Comparison of ENCODE assay signal across 14 cellular contexts in the genomic region with DNA sequence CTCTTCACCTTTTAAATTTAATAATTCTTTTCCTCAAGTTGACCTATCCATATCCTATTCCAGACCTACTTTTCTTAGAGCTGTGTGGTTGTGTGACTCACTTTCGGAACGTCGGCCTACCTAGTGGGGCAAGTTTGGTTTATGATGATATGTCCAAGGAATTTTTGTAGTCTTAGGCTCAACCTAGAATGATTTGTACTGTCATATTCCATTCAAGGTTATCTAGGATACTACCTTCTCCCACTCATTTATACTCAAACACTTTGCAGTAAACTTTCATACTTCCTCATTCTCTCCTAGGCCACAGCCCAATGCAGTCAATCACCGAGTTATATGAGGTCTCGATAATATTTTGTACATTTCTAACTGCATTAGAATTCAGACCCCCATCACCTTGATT.
DNase-seq lines count a peak whose midpoint lies in the region; ATAC-seq, FAIRE-seq and TF ChIP-seq lines count a peak whose summit lies in the region.
"Had no signal": no experiment of that assay in that cellular context is flagged by ENCODE, and none has a peak within 500 bp of the region (broad histone marks: within the 10 kb centered on the region; RNA-seq: fewer than 3 reads in every experiment).

No MANE protein-coding gene starts in this region.

- peaks cover 74% of the 10 kb centered on the region for H3K4me1 Mint-ChIP-seq in activated T-helper 17 cell treated with anti-CD3 and anti-CD28 coated beads, Interleukin-2, amount 50 U/mL, for 72 hours

- dilution Hi-C loops in keratinocyte (cut with MboI; ENCODE audit: extremely low pct_ligation_motif_present, low sequenced_read_pairs): no loop called here

- no peaks in the 10 kb centered on the region for H3K9me1 ChIP-seq in keratinocyte (ENCODE audit: control insufficient read depth, extremely low read depth, insufficient read depth, low read length)

- 34 to 70% methylated on average over 5 of the region's 5 CpGs for WGBS in sigmoid colon, 2 donors

- no peaks in the 10 kb centered on the region for H3K9me3 Mint-ChIP-seq in activated T-helper 17 cell treated with anti-CD3 and anti-CD28 coated beads, Interleukin-2, amount 50 U/mL, for 72 hours
- H3K9me3 Mint-ChIP-seq: brain had no signal

- peaks cover 3% of the 10 kb centered on the region for H3K79me2 ChIP-seq in keratinocyte (ENCODE audit: control insufficient read depth, insufficient read depth, low read length)

- TF ChIP-seq POLR2A in GM12892 (IDR thresholded peaks at IDR 0.05; ENCODE audit: low read depth, low read length) (no peak), sigmoid colon (IDR thresholded peaks at IDR 0.05) (no peak)

- H3K4me1 ChIP-seq in keratinocyte (ENCODE audit: control insufficient read depth, extremely low read depth, insufficient read depth, low read length) (peaks cover 31% of the 10 kb centered on the region), sigmoid colon (peaks cover 0 to 66% (median 54%) of the 10 kb centered on the region in 4 donors)

- H3K9me3 ChIP-seq in keratinocyte (ENCODE audit: control insufficient read depth, low read depth, low read length) (no peaks in the 10 kb centered on the region), sigmoid colon (no peaks in the 10 kb centered on the region)

- peaks cover 89% of the 10 kb centered on the region for H3K36me3 Mint-ChIP-seq in activated T-helper 17 cell treated with anti-CD3 and anti-CD28 coated beads, Interleukin-2, amount 50 U/mL, for 72 hours (ENCODE audit: low read depth)

- no peak for ATAC-seq in activated T-helper 17 cell treated with anti-CD3 and anti-CD28 coated beads, Interleukin-2, amount 50 U/mL, for 72 hours (replicated peaks)
- ATAC-seq in GM21529 (IDR thresholded peaks at IDR 0.05; ENCODE audit: unreplicated experiment) (no peak), GM19351 (IDR thresholded peaks at IDR 0.05; ENCODE audit: unreplicated experiment) (no peak)

- FAIRE-seq in GM12892 (lab: Jason Lieb, UNC) (peak; percentile 17), keratinocyte (lab: Jason Lieb, UNC) (peak; percentile 77)

- no peak overlapping the region for H3K4me3 Mint-ChIP-seq in activated T-helper 17 cell treated with anti-CD3 and anti-CD28 coated beads, Interleukin-2, amount 50 U/mL, for 72 hours
- H3K4me3 Mint-ChIP-seq: B cell, brain had no signal

- H3K36me3 ChIP-seq in keratinocyte (ENCODE audit: control insufficient read depth in 2 of 2, extremely low read depth in 1 of 2, insufficient read depth in 2 of 2, low read length in 2 of 2) (peaks cover 7 to 25% of the 10 kb centered on the region in 2 experiments), sigmoid colon (peaks cover 18 to 87% (median 56%) of the 10 kb centered on the region in 4 donors)

- intact Hi-C loops in sigmoid colon (cut with DNase I): no loop called here

- H3K4me3 ChIP-seq in keratinocyte (ENCODE audit: control insufficient read depth in 2 of 3, extremely low read depth in 1 of 3, insufficient read depth in 2 of 3, low read depth in 1 of 3, low read length in 3 of 3) (no peak overlapping the region), sigmoid colon (no peak overlapping the region)

- peak overlapping the region; percentile 37 for H3K4me2 ChIP-seq in keratinocyte (ENCODE audit: control insufficient read depth, extremely low read depth, insufficient read depth, low read depth, low read length)

- H3K27ac ChIP-seq in keratinocyte (ENCODE audit: control insufficient read depth, insufficient read depth, low read length) (peak overlapping the region; percentile 19), sigmoid colon (peak overlapping the region in 2 of 4 donors; percentile 7 to 89)

- no peak overlapping the region for H2AFZ ChIP-seq in keratinocyte (ENCODE audit: control insufficient read depth, low read length)

- H4K20me1 ChIP-seq in keratinocyte (ENCODE audit: control insufficient read depth, extremely low read depth, insufficient read depth, low read length): no peaks in the 10 kb centered on the region

- no peaks in the 10 kb centered on the region for H3K27me3 Mint-ChIP-seq in activated T-helper 17 cell treated with anti-CD3 and anti-CD28 coated beads, Interleukin-2, amount 50 U/mL, for 72 hours
- H3K27me3 Mint-ChIP-seq: B cell, brain had no signal

- no peak for TF ChIP-seq CTCF in keratinocyte (optimal IDR thresholded peaks at IDR 0.05 in 1 of 3, IDR thresholded peaks at IDR 0.05 in 1 of 3, conservative IDR thresholded peaks at IDR 0.05 in 1 of 3; ENCODE audit: extremely low read depth in 1 of 3, insufficient read depth in 2 of 3, low read length in 3 of 3)
- no peak for TF ChIP-seq CTCF in sigmoid colon (IDR thresholded peaks at IDR 0.05)

- no peak overlapping the region for H3K9ac ChIP-seq in keratinocyte (ENCODE audit: control insufficient read depth, extremely low read depth, insufficient read depth, low read length)

- H3K27ac Mint-ChIP-seq in activated T-helper 17 cell treated with anti-CD3 and anti-CD28 coated beads, Interleukin-2, amount 50 U/mL, for 72 hours: peak overlapping the region; percentile 1
- H3K27ac Mint-ChIP-seq: brain had no signal

- no peaks in the 10 kb centered on the region for H3K27me3 ChIP-seq in keratinocyte (ENCODE audit: control insufficient read depth, extremely low read depth, insufficient read depth, low read length)
- no peaks in the 10 kb centered on the region for H3K27me3 ChIP-seq in sigmoid colon

- peak; percentile 81 for DNase-seq in A172 (ENCODE audit: low spot score)
- no peak for DNase-seq in GM12892 (ENCODE audit: insufficient read length)
- no peak for DNase-seq in keratinocyte (ENCODE audit: low read depth, low spot score)
- no peak for DNase-seq in hypothalamus (lab: John Stamatoyannopoulos, UW)
- no peak for DNase-seq in sigmoid colon
- DNase-seq: activated CD8-positive, alpha-beta memory T cell treated with anti-CD3 and anti-CD28 coated beads, Interleukin-2, amount 50 U/mL, for 4 hours; GF-D8; NCI-H187 treated with DMSO at 0.1 percent for 48 hours; T-helper 9 cell had no signal

- TF ChIP-seq EP300 in sigmoid colon (IDR thresholded peaks at IDR 0.05): no peak
